Comparison of ENCODE assay signal across 3 cellular contexts in the genomic region with DNA sequence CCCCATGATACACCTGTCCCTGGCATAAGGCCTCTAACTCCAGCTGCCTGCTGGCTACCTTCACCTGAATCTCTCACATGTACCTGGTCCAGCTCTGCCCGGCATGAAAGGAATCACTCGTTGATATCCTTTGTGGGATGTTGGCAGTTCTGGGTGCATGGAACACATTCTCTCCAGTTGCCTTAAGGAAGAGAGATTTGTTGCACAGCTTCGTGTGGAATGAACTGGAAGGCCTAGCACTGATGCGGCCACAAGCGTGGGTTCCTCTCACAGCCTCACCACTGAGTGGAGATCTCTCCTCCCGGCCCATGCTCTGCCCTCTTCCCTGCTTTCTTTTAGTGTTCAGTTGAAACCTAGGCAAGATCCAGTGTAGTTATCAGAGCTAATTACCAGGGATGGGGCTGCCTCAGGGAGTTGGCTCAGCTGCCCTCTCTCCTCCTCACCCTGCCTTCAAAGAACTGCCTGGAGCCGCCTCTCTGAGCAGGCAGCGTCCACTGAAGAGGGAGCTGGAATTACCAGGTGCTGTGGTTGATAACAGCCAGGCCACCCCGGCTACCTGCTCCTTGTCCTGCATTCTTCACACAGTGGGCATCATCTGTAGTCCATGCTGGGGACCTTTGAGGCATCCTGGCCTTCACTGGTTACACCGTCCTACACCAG.
TF ChIP-seq lines count a peak whose summit lies in the region.

No MANE protein-coding gene starts in this region.

TF ChIP-seq in SK-N-SH, 30 proteins besides CTCF, POLR2A, EP300 and RAD21 (continued from another document):
- TF ChIP-seq, protein P1, sequence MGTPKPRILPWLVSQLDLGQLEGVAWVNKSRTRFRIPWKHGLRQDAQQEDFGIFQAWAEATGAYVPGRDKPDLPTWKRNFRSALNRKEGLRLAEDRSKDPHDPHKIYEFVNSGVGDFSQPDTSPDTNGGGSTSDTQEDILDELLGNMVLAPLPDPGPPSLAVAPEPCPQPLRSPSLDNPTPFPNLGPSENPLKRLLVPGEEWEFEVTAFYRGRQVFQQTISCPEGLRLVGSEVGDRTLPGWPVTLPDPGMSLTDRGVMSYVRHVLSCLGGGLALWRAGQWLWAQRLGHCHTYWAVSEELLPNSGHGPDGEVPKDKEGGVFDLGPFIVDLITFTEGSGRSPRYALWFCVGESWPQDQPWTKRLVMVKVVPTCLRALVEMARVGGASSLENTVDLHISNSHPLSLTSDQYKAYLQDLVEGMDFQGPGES (IDR thresholded peaks at IDR 0.05; ENCODE audit: low read depth, low read length), result no peak
- TF ChIP-seq, protein P2, sequence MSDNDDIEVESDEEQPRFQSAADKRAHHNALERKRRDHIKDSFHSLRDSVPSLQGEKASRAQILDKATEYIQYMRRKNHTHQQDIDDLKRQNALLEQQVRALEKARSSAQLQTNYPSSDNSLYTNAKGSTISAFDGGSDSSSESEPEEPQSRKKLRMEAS (IDR thresholded peaks at IDR 0.05; ENCODE audit: low read depth), result no peak
- TF ChIP-seq MEF2A (IDR thresholded peaks at IDR 0.05; ENCODE audit: borderline replicate concordance, low read depth) (no peak), GATA2 (CRISPR knock-in tag; IDR thresholded peaks at IDR 0.05) (no peak), MXI1 (IDR thresholded peaks at IDR 0.05; ENCODE audit: low read depth, low read length) (no peak), NFIC (IDR thresholded peaks at IDR 0.05; ENCODE audit: borderline replicate concordance) (no peak), FOXM1 (IDR thresholded peaks at IDR 0.05; ENCODE audit: low read depth) (no peak), TAF1 (IDR thresholded peaks at IDR 0.05; ENCODE audit: borderline replicate concordance, low read depth, low read length) (no peak), RCOR1 (IDR thresholded peaks at IDR 0.05; ENCODE audit: low read length) (no peak), POLR2AphosphoS5 (IDR thresholded peaks at IDR 0.05; ENCODE audit: low read depth, low read length) (no peak), YY1 (IDR thresholded peaks at IDR 0.05; ENCODE audit: low read depth) (no peak)
- TF ChIP-seq, protein P3, sequence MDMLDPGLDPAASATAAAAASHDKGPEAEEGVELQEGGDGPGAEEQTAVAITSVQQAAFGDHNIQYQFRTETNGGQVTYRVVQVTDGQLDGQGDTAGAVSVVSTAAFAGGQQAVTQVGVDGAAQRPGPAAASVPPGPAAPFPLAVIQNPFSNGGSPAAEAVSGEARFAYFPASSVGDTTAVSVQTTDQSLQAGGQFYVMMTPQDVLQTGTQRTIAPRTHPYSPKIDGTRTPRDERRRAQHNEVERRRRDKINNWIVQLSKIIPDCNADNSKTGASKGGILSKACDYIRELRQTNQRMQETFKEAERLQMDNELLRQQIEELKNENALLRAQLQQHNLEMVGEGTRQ (IDR thresholded peaks at IDR 0.05; ENCODE audit: borderline replicate concordance, low read depth, low read length), result no peak

TF ChIP-seq in SK-N-SH treated with all-trans-retinoic acid at 6 μM for 48 hours, 23 proteins besides CTCF, POLR2A, EP300 and RAD21 (continued from another document):
- TF ChIP-seq, protein P4, sequence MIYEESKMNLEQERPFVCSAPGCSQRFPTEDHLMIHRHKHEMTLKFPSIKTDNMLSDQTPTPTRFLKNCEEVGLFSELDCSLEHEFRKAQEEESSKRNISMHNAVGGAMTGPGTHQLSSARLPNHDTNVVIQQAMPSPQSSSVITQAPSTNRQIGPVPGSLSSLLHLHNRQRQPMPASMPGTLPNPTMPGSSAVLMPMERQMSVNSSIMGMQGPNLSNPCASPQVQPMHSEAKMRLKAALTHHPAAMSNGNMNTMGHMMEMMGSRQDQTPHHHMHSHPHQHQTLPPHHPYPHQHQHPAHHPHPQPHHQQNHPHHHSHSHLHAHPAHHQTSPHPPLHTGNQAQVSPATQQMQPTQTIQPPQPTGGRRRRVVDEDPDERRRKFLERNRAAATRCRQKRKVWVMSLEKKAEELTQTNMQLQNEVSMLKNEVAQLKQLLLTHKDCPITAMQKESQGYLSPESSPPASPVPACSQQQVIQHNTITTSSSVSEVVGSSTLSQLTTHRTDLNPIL (CRISPR knock-in tag; IDR thresholded peaks at IDR 0.05; ENCODE audit: low read depth), result no peak
- TF ChIP-seq, protein P5, sequence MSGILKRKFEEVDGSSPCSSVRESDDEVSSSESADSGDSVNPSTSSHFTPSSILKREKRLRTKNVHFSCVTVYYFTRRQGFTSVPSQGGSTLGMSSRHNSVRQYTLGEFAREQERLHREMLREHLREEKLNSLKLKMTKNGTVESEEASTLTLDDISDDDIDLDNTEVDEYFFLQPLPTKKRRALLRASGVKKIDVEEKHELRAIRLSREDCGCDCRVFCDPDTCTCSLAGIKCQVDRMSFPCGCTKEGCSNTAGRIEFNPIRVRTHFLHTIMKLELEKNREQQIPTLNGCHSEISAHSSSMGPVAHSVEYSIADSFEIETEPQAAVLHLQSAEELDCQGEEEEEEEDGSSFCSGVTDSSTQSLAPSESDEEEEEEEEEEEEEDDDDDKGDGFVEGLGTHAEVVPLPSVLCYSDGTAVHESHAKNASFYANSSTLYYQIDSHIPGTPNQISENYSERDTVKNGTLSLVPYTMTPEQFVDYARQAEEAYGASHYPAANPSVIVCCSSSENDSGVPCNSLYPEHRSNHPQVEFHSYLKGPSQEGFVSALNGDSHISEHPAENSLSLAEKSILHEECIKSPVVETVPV (CRISPR knock-in tag; IDR thresholded peaks at IDR 0.05), result no peak
- TF ChIP-seq ARNTL (CRISPR knock-in tag; IDR thresholded peaks at IDR 0.05; ENCODE audit: borderline replicate concordance, low read depth), result no peak
- TF ChIP-seq ZFP30 (CRISPR knock-in tag; IDR thresholded peaks at IDR 0.05), result no peak
- no peak for TF ChIP-seq CSDC2 (CRISPR knock-in tag; IDR thresholded peaks at IDR 0.05)
- TF ChIP-seq ESRRG (CRISPR knock-in tag; IDR thresholded peaks at IDR 0.05), result no peak
- TF ChIP-seq ZNF565 (CRISPR knock-in tag; conservative IDR thresholded peaks at IDR 0.05; ENCODE audit: low read depth), result no peak
- TF ChIP-seq GLIS3 (CRISPR knock-in tag; IDR thresholded peaks at IDR 0.05), result no peak
- TF ChIP-seq BACH2 (CRISPR knock-in tag; IDR thresholded peaks at IDR 0.05; ENCODE audit: borderline replicate concordance), result no peak
- no peak for TF ChIP-seq SNAI2 (CRISPR knock-in tag; IDR thresholded peaks at IDR 0.05)
- no peak for TF ChIP-seq TCF4 (CRISPR knock-in tag; IDR thresholded peaks at IDR 0.05; ENCODE audit: borderline replicate concordance)
- TF ChIP-seq ZNF8 (CRISPR knock-in tag; IDR thresholded peaks at IDR 0.05), result no peak
- no peak for TF ChIP-seq PPARA (CRISPR knock-in tag; IDR thresholded peaks at IDR 0.05; ENCODE audit: borderline replicate concordance)
- TF ChIP-seq ZNF70 (CRISPR knock-in tag; IDR thresholded peaks at IDR 0.05), result no peak
- no peak for TF ChIP-seq ISL1 (CRISPR knock-in tag; IDR thresholded peaks at IDR 0.05)
- TF ChIP-seq ZC3H10 (CRISPR knock-in tag; IDR thresholded peaks at IDR 0.05), result no peak
- TF ChIP-seq, protein P6, sequence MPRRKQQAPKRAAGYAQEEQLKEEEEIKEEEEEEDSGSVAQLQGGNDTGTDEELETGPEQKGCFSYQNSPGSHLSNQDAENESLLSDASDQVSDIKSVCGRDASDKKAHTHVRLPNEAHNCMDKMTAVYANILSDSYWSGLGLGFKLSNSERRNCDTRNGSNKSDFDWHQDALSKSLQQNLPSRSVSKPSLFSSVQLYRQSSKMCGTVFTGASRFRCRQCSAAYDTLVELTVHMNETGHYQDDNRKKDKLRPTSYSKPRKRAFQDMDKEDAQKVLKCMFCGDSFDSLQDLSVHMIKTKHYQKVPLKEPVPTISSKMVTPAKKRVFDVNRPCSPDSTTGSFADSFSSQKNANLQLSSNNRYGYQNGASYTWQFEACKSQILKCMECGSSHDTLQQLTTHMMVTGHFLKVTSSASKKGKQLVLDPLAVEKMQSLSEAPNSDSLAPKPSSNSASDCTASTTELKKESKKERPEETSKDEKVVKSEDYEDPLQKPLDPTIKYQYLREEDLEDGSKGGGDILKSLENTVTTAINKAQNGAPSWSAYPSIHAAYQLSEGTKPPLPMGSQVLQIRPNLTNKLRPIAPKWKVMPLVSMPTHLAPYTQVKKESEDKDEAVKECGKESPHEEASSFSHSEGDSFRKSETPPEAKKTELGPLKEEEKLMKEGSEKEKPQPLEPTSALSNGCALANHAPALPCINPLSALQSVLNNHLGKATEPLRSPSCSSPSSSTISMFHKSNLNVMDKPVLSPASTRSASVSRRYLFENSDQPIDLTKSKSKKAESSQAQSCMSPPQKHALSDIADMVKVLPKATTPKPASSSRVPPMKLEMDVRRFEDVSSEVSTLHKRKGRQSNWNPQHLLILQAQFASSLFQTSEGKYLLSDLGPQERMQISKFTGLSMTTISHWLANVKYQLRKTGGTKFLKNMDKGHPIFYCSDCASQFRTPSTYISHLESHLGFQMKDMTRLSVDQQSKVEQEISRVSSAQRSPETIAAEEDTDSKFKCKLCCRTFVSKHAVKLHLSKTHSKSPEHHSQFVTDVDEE (CRISPR knock-in tag; IDR thresholded peaks at IDR 0.05), result no peak
- no peak for TF ChIP-seq ZFP3 (CRISPR knock-in tag; IDR thresholded peaks at IDR 0.05)

TF ChIP-seq in WTC11, 78 proteins besides CTCF, POLR2A, EP300 and RAD21 (continued from another document):
- TF ChIP-seq, protein P7, sequence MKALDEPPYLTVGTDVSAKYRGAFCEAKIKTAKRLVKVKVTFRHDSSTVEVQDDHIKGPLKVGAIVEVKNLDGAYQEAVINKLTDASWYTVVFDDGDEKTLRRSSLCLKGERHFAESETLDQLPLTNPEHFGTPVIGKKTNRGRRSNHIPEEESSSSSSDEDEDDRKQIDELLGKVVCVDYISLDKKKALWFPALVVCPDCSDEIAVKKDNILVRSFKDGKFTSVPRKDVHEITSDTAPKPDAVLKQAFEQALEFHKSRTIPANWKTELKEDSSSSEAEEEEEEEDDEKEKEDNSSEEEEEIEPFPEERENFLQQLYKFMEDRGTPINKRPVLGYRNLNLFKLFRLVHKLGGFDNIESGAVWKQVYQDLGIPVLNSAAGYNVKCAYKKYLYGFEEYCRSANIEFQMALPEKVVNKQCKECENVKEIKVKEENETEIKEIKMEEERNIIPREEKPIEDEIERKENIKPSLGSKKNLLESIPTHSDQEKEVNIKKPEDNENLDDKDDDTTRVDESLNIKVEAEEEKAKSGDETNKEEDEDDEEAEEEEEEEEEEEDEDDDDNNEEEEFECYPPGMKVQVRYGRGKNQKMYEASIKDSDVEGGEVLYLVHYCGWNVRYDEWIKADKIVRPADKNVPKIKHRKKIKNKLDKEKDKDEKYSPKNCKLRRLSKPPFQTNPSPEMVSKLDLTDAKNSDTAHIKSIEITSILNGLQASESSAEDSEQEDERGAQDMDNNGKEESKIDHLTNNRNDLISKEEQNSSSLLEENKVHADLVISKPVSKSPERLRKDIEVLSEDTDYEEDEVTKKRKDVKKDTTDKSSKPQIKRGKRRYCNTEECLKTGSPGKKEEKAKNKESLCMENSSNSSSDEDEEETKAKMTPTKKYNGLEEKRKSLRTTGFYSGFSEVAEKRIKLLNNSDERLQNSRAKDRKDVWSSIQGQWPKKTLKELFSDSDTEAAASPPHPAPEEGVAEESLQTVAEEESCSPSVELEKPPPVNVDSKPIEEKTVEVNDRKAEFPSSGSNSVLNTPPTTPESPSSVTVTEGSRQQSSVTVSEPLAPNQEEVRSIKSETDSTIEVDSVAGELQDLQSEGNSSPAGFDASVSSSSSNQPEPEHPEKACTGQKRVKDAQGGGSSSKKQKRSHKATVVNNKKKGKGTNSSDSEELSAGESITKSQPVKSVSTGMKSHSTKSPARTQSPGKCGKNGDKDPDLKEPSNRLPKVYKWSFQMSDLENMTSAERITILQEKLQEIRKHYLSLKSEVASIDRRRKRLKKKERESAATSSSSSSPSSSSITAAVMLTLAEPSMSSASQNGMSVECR (CRISPR knock-in tag; IDR thresholded peaks at IDR 0.05; ENCODE audit: borderline replicate concordance), result no peak
- TF ChIP-seq, protein P8, sequence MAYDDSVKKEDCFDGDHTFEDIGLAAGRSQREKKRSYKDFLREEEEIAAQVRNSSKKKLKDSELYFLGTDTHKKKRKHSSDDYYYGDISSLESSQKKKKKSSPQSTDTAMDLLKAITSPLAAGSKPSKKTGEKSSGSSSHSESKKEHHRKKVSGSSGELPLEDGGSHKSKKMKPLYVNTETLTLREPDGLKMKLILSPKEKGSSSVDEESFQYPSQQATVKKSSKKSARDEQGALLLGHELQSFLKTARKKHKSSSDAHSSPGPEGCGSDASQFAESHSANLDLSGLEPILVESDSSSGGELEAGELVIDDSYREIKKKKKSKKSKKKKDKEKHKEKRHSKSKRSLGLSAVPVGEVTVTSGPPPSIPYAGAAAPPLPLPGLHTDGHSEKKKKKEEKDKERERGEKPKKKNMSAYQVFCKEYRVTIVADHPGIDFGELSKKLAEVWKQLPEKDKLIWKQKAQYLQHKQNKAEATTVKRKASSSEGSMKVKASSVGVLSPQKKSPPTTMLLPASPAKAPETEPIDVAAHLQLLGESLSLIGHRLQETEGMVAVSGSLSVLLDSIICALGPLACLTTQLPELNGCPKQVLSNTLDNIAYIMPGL (CRISPR knock-in tag; IDR thresholded peaks at IDR 0.05), result no peak
- TF ChIP-seq SMAD4 (CRISPR knock-in tag; IDR thresholded peaks at IDR 0.05) (no peak), JAZF1 (CRISPR knock-in tag; IDR thresholded peaks at IDR 0.05) (no peak), GRHL2 (CRISPR knock-in tag; IDR thresholded peaks at IDR 0.05; ENCODE audit: insufficient replicate concordance, severe bottlenecking) (no peak), RELA (CRISPR knock-in tag; IDR thresholded peaks at IDR 0.05; ENCODE audit: borderline replicate concordance) (no peak), ELF4 (CRISPR knock-in tag; IDR thresholded peaks at IDR 0.05; ENCODE audit: low read depth) (no peak), PRRX2 (CRISPR knock-in tag; IDR thresholded peaks at IDR 0.05) (no peak), KAT7 (CRISPR knock-in tag; IDR thresholded peaks at IDR 0.05; ENCODE audit: borderline replicate concordance) (no peak), ZNF396 (CRISPR knock-in tag; IDR thresholded peaks at IDR 0.05; ENCODE audit: borderline replicate concordance) (no peak), ATF1 (CRISPR knock-in tag; IDR thresholded peaks at IDR 0.05) (no peak), EMX1 (CRISPR knock-in tag; IDR thresholded peaks at IDR 0.05) (no peak), NR3C1 (CRISPR knock-in tag; conservative IDR thresholded peaks at IDR 0.05; ENCODE audit: low read depth) (no peak), FOXK1 (CRISPR knock-in tag; IDR thresholded peaks at IDR 0.05) (no peak)
- TF ChIP-seq, protein P9, sequence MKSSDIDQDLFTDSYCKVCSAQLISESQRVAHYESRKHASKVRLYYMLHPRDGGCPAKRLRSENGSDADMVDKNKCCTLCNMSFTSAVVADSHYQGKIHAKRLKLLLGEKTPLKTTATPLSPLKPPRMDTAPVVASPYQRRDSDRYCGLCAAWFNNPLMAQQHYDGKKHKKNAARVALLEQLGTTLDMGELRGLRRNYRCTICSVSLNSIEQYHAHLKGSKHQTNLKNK (CRISPR knock-in tag; IDR thresholded peaks at IDR 0.05), result no peak
- TF ChIP-seq, protein P3 (CRISPR knock-in tag; IDR thresholded peaks at IDR 0.05), result no peak
